Comparison of ENCODE assay signal across 8 cellular contexts in the genomic region with DNA sequence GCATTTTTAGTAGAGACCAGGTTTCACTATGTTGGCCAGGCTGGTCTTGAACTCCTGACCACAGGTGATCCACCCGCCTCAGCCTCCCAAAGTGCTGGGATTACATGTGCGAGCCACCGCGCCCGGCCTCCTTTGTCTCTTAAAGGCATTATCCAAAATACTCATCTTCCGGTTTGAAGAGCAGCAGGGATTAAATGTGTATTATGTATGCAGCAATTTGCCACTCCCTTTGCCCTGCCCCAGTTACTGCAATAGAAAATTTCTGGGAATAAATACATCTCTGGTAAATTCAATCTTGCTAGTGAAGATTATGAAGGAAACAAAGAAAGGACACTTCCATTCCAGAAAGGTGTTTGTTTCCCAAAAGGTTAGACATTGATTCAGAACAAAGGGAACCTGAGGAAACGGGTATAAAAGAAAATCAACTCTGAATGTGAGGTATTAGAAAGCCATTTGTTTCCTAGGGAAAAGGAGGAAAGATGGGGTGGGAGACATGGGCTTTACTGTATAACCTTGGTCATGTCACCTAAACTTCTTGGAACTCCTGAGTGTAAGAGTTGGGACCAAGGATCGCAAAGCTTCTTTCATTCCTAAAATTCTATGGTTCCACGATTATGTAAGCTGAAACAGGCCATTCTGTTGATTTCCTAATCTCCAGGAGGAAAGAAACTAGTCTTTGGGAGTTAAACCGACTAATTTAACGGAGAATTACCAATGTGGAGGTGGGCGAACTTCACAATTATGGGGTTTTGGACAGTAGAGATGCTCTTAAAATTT. TPM values are rescaled to one million over a fixed set of nuclear protein-coding genes. Genes with fewer than 3 reads are reported as not detected.
DNase-seq lines count a peak whose midpoint lies in the region; ATAC-seq, FAIRE-seq and TF ChIP-seq lines count a peak whose summit lies in the region.

No MANE protein-coding gene starts in this region.

- H3K9me3 ChIP-seq in BLaER1 treated with 17β-estradiol and CSF1 and Interleukin-3, amounts not matched to agents 10 nM and 100 nM (replicated peaks in 1 of 11) = peaks cover 0 to 1% (median 0%) of the 10 kb centered on the region in 11 experiments; a peak in 1 of 22 replicates
- no peaks in the 10 kb centered on the region for H3K9me3 ChIP-seq in KOPT-K1 (ENCODE audit: insufficient read depth, low read length, poor library complexity, severe bottlenecking)
- H3K9me3 ChIP-seq in GM12878 (replicated peaks; ENCODE audit: control insufficient read depth, insufficient read depth, low read length) = no peaks in the 10 kb centered on the region
- no peaks in the 10 kb centered on the region for H3K9me3 ChIP-seq in vagina

- H3K27ac ChIP-seq in BLaER1 treated with 17β-estradiol and CSF1 and Interleukin-3, amounts not matched to agents 10 nM and 100 nM = peak overlapping the region; percentile 99 to 100 (median 100)
- peak overlapping the region; percentile 97 for H3K27ac ChIP-seq in KOPT-K1 (ENCODE audit: low read depth, low read length, poor library complexity, severe bottlenecking)
- H3K27ac ChIP-seq in GM12878 (ENCODE audit: control insufficient read depth, insufficient read depth) = peak overlapping the region; percentile 98
- peak overlapping the region; percentile 100 for H3K27ac ChIP-seq in vagina

- TF ChIP-seq POLR2A in GM12878 (IDR thresholded peaks at IDR 0.05; ENCODE audit: low read depth, low read length) = no peak
- TF ChIP-seq POLR2A in vagina (IDR thresholded peaks at IDR 0.05) = no peak
- TF ChIP-seq POLR2A in GM12892 (IDR thresholded peaks at IDR 0.05; ENCODE audit: low read depth, low read length) = no peak

- H4K20me1 ChIP-seq in BLaER1 treated with 17β-estradiol and CSF1 and Interleukin-3, amounts not matched to agents 10 nM and 100 nM = peaks cover 9 to 30% (median 26%) of the 10 kb centered on the region in 11 experiments; a peak in 20 of 22 replicates
- no peaks in the 10 kb centered on the region for H4K20me1 ChIP-seq in GM12878 (ENCODE audit: control insufficient read depth, insufficient read depth)

- peaks cover 39% of the 10 kb centered on the region for H3K79me2 ChIP-seq in GM12878 (ENCODE audit: control insufficient read depth, insufficient read depth, low read length)

- peak overlapping the region; percentile 81 to 95 (median 92) for H3K4me3 ChIP-seq in BLaER1 treated with 17β-estradiol and CSF1 and Interleukin-3, amounts not matched to agents 10 nM and 100 nM
- H3K4me3 ChIP-seq in GM12878 = peak overlapping the region; percentile 79
- peak overlapping the region; percentile 76 to 98 for H3K4me3 ChIP-seq in vagina

- SMC1A ChIA-PET in GM12878 (lab: Charles Lee; ENCODE audit: uncharacterized antibody, unreplicated experiment) = interaction anchor here (0.7 to 1.9 kb wide), 2 partner anchors 75 to 574 kb away, joined by 3 to 4 read pairs; no protein-coding TSS in a partner anchor

- DNase-seq in GM12878 (ENCODE audit: low read depth, low spot score) (no peak), medulla oblongata (ENCODE audit: extremely low spot score) (peak; percentile 42), vagina (ENCODE audit: extremely low spot score in 2 of 2) (no peak), GM12892 (ENCODE audit: insufficient read length) (no peak)

- CTCF ChIA-PET in GM12878 (lab: Yijun Ruan, JAX) = interaction anchor here (0.9 to 2.6 kb wide), 4 partner anchors 35 to 91 kb away, joined by 3 to 11 read pairs (median 4); no protein-coding TSS in a partner anchor

- in situ Hi-C loops in GM12878 (cut with MboI) = no loop called here

- POLR2A ChIA-PET in GM12878 (lab: Charles Lee) = interaction anchor here (0.5 kb wide), 1 partner anchor 204 kb away, joined by 4 read pairs; no protein-coding TSS in a partner anchor

- intact Hi-C loops in GM12878 (cut with micrococcal nuclease; ENCODE audit: unreplicated experiment) (loop anchor here (2.0 to 10.0 kb wide), 2 partner anchors 73 to 361 kb away; partner anchors contain the start of gene QSER1), vagina (cut with DNase I) (loop anchor here (5.0 kb wide), 1 partner anchor 76 kb away; no protein-coding TSS in a partner anchor)

- H3K27me3 ChIP-seq in BLaER1 treated with 17β-estradiol and CSF1 and Interleukin-3, amounts not matched to agents 10 nM and 100 nM = no peaks in the 10 kb centered on the region
- H3K27me3 ChIP-seq in GM12878 (replicated peaks in 1 of 2; ENCODE audit: control insufficient read depth in 2 of 2, insufficient read depth in 2 of 2, low read length in 1 of 2) = no peaks in the 10 kb centered on the region
- H3K27me3 ChIP-seq in vagina = no peaks in the 10 kb centered on the region

- no peak for TF ChIP-seq RAD21 in GM12878 (IDR thresholded peaks at IDR 0.05; ENCODE audit: insufficient read depth, low read depth, low read length)

- H3K4me2 ChIP-seq in BLaER1 treated with 17β-estradiol and CSF1 and Interleukin-3, amounts not matched to agents 10 nM and 100 nM = peak overlapping the region; percentile 74 to 95 (median 88)
- peak overlapping the region; percentile 82 for H3K4me2 ChIP-seq in GM12878 (ENCODE audit: control insufficient read depth, insufficient read depth)

- peaks cover 0 to 2% (median under 1%) of the 10 kb centered on the region in 11 experiments; a peak in 7 of 22 replicates for H3K36me3 ChIP-seq in BLaER1 treated with 17β-estradiol and CSF1 and Interleukin-3, amounts not matched to agents 10 nM and 100 nM
- H3K36me3 ChIP-seq in KOPT-K1 (ENCODE audit: insufficient read depth, low read length) (no peaks in the 10 kb centered on the region), GM12878 (ENCODE audit: control insufficient read depth in 2 of 2, insufficient read depth in 2 of 2, low read length in 1 of 2) (no peaks in the 10 kb centered on the region), vagina (no peaks in the 10 kb centered on the region)

- ATAC-seq in GM12878 (no peak), HG02884 (IDR thresholded peaks at IDR 0.05; ENCODE audit: unreplicated experiment) (no peak), GM21528 (IDR thresholded peaks at IDR 0.05; ENCODE audit: low FRiP score, unreplicated experiment) (no peak)

- FAIRE-seq in GM12878 (lab: Jason Lieb, UNC) (no peak), GM12892 (lab: Jason Lieb, UNC) (no peak)

- no peak for TF ChIP-seq CTCF in GM12878 (IDR thresholded peaks at IDR 0.05 in 2 of 3, conservative IDR thresholded peaks at IDR 0.05 in 1 of 3; ENCODE audit: control insufficient read depth in 2 of 3, extremely low read depth in 1 of 3, insufficient read depth in 1 of 3, low read depth in 3 of 3, low read length in 3 of 3)
- TF ChIP-seq CTCF in vagina (IDR thresholded peaks at IDR 0.05) = no peak

- peak overlapping the region; percentile 99 to 100 (median 100) for H3K9ac ChIP-seq in BLaER1 treated with 17β-estradiol and CSF1 and Interleukin-3, amounts not matched to agents 10 nM and 100 nM
- peak overlapping the region; percentile 81 for H3K9ac ChIP-seq in GM12878 (ENCODE audit: control insufficient read depth, insufficient read depth, low read length)

- WGBS in GM12878 (ENCODE audit: insufficient coverage, insufficient replicate concordance, low lambda C conversion rate, missing lambda C conversion rate) = 69% methylated on average over 12 of the region's 12 CpGs

- no peak for TF ChIP-seq EP300 in GM12878 (IDR thresholded peaks at IDR 0.05; ENCODE audit: borderline replicate concordance in 1 of 2, control insufficient read depth in 1 of 2, low read depth in 2 of 2, low read length in 2 of 2)

- no TSS peak for BruUV-seq in GM12878 (replicated peaks; lab: Mats Ljungman, UMichigan)

- RAD21 ChIA-PET in GM12878 (lab: Charles Lee; ENCODE audit: unreplicated experiment) = interaction anchor here (1.6 kb wide), 1 partner anchor 13 kb away, joined by 3 read pairs; no protein-coding TSS in a partner anchor

- peaks cover 12 to 34% (median 21%) of the 10 kb centered on the region in 10 experiments for H3K4me1 ChIP-seq in BLaER1 treated with 17β-estradiol and CSF1 and Interleukin-3, amounts not matched to agents 10 nM and 100 nM
- no peaks in the 10 kb centered on the region for H3K4me1 ChIP-seq in GM12878 (ENCODE audit: control insufficient read depth, insufficient read depth, low read length)
- H3K4me1 ChIP-seq in vagina = peaks cover 19% of the 10 kb centered on the region

- H2AFZ ChIP-seq in GM12878 (ENCODE audit: control insufficient read depth, low read depth, low read length) = peak overlapping the region; percentile 81

TF ChIP-seq in GM12878, 131 proteins besides CTCF, POLR2A, EP300 and RAD21:
- TF ChIP-seq SMC3 (IDR thresholded peaks at IDR 0.05; ENCODE audit: borderline replicate concordance, low read length) (no peak), MTA3 (IDR thresholded peaks at IDR 0.05; ENCODE audit: borderline replicate concordance, low read length) (no peak), MLLT1 (IDR thresholded peaks at IDR 0.05) (peak; percentile 40; the same call in 1 of the 2 replicates)

RNA-seq across cellular contexts. Expression of gene HIPK3, which starts 1.0 kb away (rescaled TPM):
- total RNA-seq in GM12878 (2013; cell fraction: nucleolus; rRNA removed) = 54.4 and 55.2 TPM in 2 replicates
- total RNA-seq in GM12878 (2014; rRNA removed) = 18.0 and 19.6 TPM in 2 replicates
- total RNA-seq in GM12878 (2014; rRNA removed; fragmentation: Illumina TruSeq; extraction: Trizol) = 17.8 and 18.0 TPM in 2 replicates
- total RNA-seq in GM12878 (2021) = 26.5 and 26.6 TPM in 2 replicates
- polyA plus RNA-seq in GM12878 (2011; ENCODE audit: low read depth) = 6.5 TPM
- polyA plus RNA-seq in GM12878 (2011; rRNA removed) = 25.6 and 30.8 TPM in 2 replicates
- polyA plus RNA-seq in GM12878 (2011; cell fraction: cytosol; rRNA removed) = 13.2 and 14.1 TPM in 2 replicates
- 17.5 and 20.7 TPM in 2 replicates for polyA plus RNA-seq in GM12878 (2011; cell fraction: nucleus; rRNA removed)
- polyA plus RNA-seq in GM12878 (2012) = 9.2 and 11.1 TPM in 2 replicates
- polyA plus RNA-seq in GM12878 (2014; fragmentation: Illumina TruSeq; extraction: Trizol) = 14.5 and 19.0 TPM in 2 replicates
- 1 to 10 TPM; 3.4 to 9.5 TPM for polyA plus RNA-seq in GM12878 (2014; fragmentation: Nextera tagmentation; extraction: Ambion mirVana)
- 8.1 and 9.3 TPM in 2 replicates for polyA plus RNA-seq in GM12878 (2014; rRNA removed)
- polyA plus RNA-seq in GM12878 (2016; fragmentation: Nextera tagmentation; extraction: Ambion mirVana) = 10 to 100 TPM; 12.0 to 12.6 TPM
- polyA minus RNA-seq in GM12878 (2011; rRNA and poly(A)+ RNA removed) = 69.8 and 103 TPM in 2 replicates
- 31.3 and 37.4 TPM in 2 replicates for polyA minus RNA-seq in GM12878 (2011; cell fraction: cytosol; rRNA and poly(A)+ RNA removed)
- 18.3 and 20.6 TPM in 2 replicates for polyA minus RNA-seq in GM12878 (2011; cell fraction: nucleus; rRNA and poly(A)+ RNA removed)
- total RNA-seq in vagina = 166 TPM
- 18.3 TPM for polyA plus RNA-seq in GM12892 (2012; ENCODE audit: missing spikeins)
